In genomic region chr15:35174948-35175347, GRCh38 we compare ENCODE assay signal across 23 cellular contexts.
"Had no signal": no experiment of that assay in that cellular context is flagged by ENCODE, and none has a peak within 500 bp of the region (broad histone marks: within the 10 kb centered on the region; RNA-seq: fewer than 3 reads in every experiment).

No MANE protein-coding gene starts in this region.

- H3K4me3 Mint-ChIP-seq: activated B cell treated with CpG ODN at 0.5 μM for 24 hours; activated CD4-positive, alpha-beta T cell treated with anti-CD3 and anti-CD28 coated beads, Interleukin-2, amount 10 ng/mL, durations not matched to agents 24 days and 14 days; activated naive CD4-positive, alpha-beta T cell treated with anti-CD3 and anti-CD28 coated beads, Interleukin-2, amount 10 ng/mL, durations not matched to agents 7 days and 5 days; activated naive CD8-positive, alpha-beta T cell treated with anti-CD3 and anti-CD28 coated beads for 36 hours; activated T-cell treated with anti-CD3 and anti-CD28 coated beads, Interleukin-2, amount 50 U/mL, for 4 hours; T-helper 17 cell had no signal

- H3K27me3 Mint-ChIP-seq: activated B cell treated with CpG ODN at 0.5 μM for 24 hours; activated CD4-positive, alpha-beta T cell treated with anti-CD3 and anti-CD28 coated beads, Interleukin-2, amount 10 ng/mL, durations not matched to agents 24 days and 14 days; activated naive CD8-positive, alpha-beta T cell treated with anti-CD3 and anti-CD28 coated beads for 36 hours; T-helper 17 cell had no signal

- H3K4me3 ChIP-seq: cardiac muscle cell, MG63 had no signal

- H3K27ac Mint-ChIP-seq: activated B cell treated with CpG ODN at 0.5 μM for 24 hours; activated CD4-positive, alpha-beta T cell treated with anti-CD3 and anti-CD28 coated beads, Interleukin-2, amount 10 ng/mL, durations not matched to agents 24 days and 14 days; activated naive CD4-positive, alpha-beta T cell treated with anti-CD3 and anti-CD28 coated beads, Interleukin-2, amount 10 ng/mL, durations not matched to agents 7 days and 5 days; activated naive CD8-positive, alpha-beta T cell treated with anti-CD3 and anti-CD28 coated beads for 36 hours; T-helper 17 cell had no signal

- H3K27me3 ChIP-seq: brain microvascular endothelial cell, cardiac muscle cell, MG63 had no signal

- DNase-seq: activated B cell treated with CpG ODN at 0.5 μM for 24 hours; activated CD4-positive, alpha-beta T cell treated with anti-CD3 and anti-CD28 coated beads for 1 hour; activated CD4-positive, alpha-beta T cell treated with anti-CD3 and anti-CD28 coated beads, Interleukin-2, amount 10 ng/mL, durations not matched to agents 24 days and 14 days; activated CD4-positive, alpha-beta T cell treated with anti-CD3 and anti-CD28 coated beads, Interleukin-2, amount 50 U/mL, for 48 hours; activated CD8-positive, alpha-beta memory T cell treated with anti-CD3 and anti-CD28 coated beads for 24 hours; activated gamma-delta T cell; activated naive CD4-positive, alpha-beta T cell treated with anti-CD3 and anti-CD28 coated beads, Interleukin-2, amount 10 ng/mL, durations not matched to agents 7 days and 5 days; activated naive CD8-positive, alpha-beta T cell treated with anti-CD3 and anti-CD28 coated beads for 36 hours; activated T-cell treated with anti-CD3 and anti-CD28 coated beads, Interleukin-2, amount 50 U/mL, for 4 hours; brain microvascular endothelial cell; MG63; MV-4-11; NCI-H1092 treated with DMSO at 0.1 percent for 48 hours; NCI-H146; NCI-H2029; NCI-H2107; NCI-H446 treated with DMSO at 0.1 percent for 48 hours; NCI-H524 treated with DMSO at 0.1 percent for 48 hours; NCI-H748 treated with DMSO at 0.1 percent for 48 hours; SIG-M5; T-helper 17 cell; T-helper 9 cell had no signal

- H3K27ac ChIP-seq: brain microvascular endothelial cell, cardiac muscle cell had no signal

- H3K9me3 ChIP-seq: MG63 had no signal

- H3K36me3 ChIP-seq: brain microvascular endothelial cell, cardiac muscle cell, MG63 had no signal

- H3K4me1 Mint-ChIP-seq: activated B cell treated with CpG ODN at 0.5 μM for 24 hours; activated CD4-positive, alpha-beta T cell treated with anti-CD3 and anti-CD28 coated beads, Interleukin-2, amount 10 ng/mL, durations not matched to agents 24 days and 14 days; activated naive CD4-positive, alpha-beta T cell treated with anti-CD3 and anti-CD28 coated beads, Interleukin-2, amount 10 ng/mL, durations not matched to agents 7 days and 5 days; activated naive CD8-positive, alpha-beta T cell treated with anti-CD3 and anti-CD28 coated beads for 36 hours; T-helper 17 cell had no signal

- H3K9me3 Mint-ChIP-seq: activated B cell treated with CpG ODN at 0.5 μM for 24 hours; activated CD4-positive, alpha-beta T cell treated with anti-CD3 and anti-CD28 coated beads, Interleukin-2, amount 10 ng/mL, durations not matched to agents 24 days and 14 days; activated naive CD4-positive, alpha-beta T cell treated with anti-CD3 and anti-CD28 coated beads, Interleukin-2, amount 10 ng/mL, durations not matched to agents 7 days and 5 days; activated naive CD8-positive, alpha-beta T cell treated with anti-CD3 and anti-CD28 coated beads for 36 hours; activated T-cell treated with anti-CD3 and anti-CD28 coated beads, Interleukin-2, amount 50 U/mL, for 4 hours had no signal

- ATAC-seq: activated T-cell treated with anti-CD3 and anti-CD28 coated beads, Interleukin-2, amount 50 U/mL, for 4 hours; T-helper 17 cell had no signal

- H3K36me3 Mint-ChIP-seq: activated naive CD4-positive, alpha-beta T cell treated with anti-CD3 and anti-CD28 coated beads, Interleukin-2, amount 10 ng/mL, durations not matched to agents 7 days and 5 days; activated naive CD8-positive, alpha-beta T cell treated with anti-CD3 and anti-CD28 coated beads for 36 hours had no signal
